ENCODE assay signal across 18 cellular contexts in the genomic region with DNA sequence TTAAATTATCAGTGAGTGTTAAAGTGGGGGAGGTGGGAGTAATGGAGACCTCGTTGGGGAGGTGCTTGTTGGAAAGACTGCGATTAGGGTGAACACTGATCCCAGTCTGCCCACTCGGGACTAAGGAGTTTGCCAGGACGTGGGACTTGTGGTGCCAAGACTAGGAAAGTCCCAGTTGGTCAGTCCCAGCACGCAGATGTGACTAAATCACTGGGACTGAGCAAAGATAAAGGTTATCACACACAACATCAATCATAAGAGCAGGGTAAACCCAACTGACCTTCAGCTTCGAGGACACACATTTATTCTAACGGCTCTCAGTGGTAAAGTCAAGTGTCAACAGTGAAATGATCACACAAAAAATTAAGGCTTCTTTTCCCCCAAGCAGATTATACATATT. TPM values are rescaled to one million over a fixed set of nuclear protein-coding genes. Genes with fewer than 3 reads are reported as not detected.
DNase-seq lines count a peak whose midpoint lies in the region; ATAC-seq and TF ChIP-seq lines count a peak whose summit lies in the region.
"Had no signal": no experiment of that assay in that cellular context is flagged by ENCODE, and none has a peak within 500 bp of the region (broad histone marks: within the 10 kb centered on the region; RNA-seq: fewer than 3 reads in every experiment).

No MANE protein-coding gene starts in this region.

- ATAC-seq in IMR-90 (ENCODE audit: low read depth) (no peak), body of pancreas (peak; percentile 30), GM18502 (IDR thresholded peaks at IDR 0.05; ENCODE audit: poor library complexity, unreplicated experiment) (no peak)
- ATAC-seq: GM23338, HCT116 had no signal

- H3K27me3 ChIP-seq in IMR-90 (ENCODE audit: control insufficient read depth, insufficient read depth, low read length) (no peaks in the 10 kb centered on the region), body of pancreas (no peaks in the 10 kb centered on the region), mesendoderm (ENCODE audit: insufficient read depth, low read length, poor library complexity) (no peaks in the 10 kb centered on the region)
- H3K27me3 ChIP-seq: BE2C had no signal

- H3K18ac ChIP-seq in IMR-90 (ENCODE audit: low read depth, low read length) (no peak overlapping the region), mesendoderm (ENCODE audit: low read length) (no peak overlapping the region)

- TF ChIP-seq RAD21 in IMR-90 (IDR thresholded peaks at IDR 0.05; ENCODE audit: low read length): no peak

- H3K27ac ChIP-seq in IMR-90 (ENCODE audit: insufficient read depth, low read length) (no peak overlapping the region), body of pancreas (no peak overlapping the region), mesendoderm (ENCODE audit: low read depth, low read length) (no peak overlapping the region)

- in situ Hi-C loops in IMR-90 (cut with MboI; ENCODE audit: low sequenced_read_pairs): no loop called here

- H4K91ac ChIP-seq in IMR-90 (ENCODE audit: insufficient read depth, low read depth, low read length): no peak overlapping the region

- no peaks in the 10 kb centered on the region for H3K79me2 ChIP-seq in mesendoderm (ENCODE audit: control insufficient read depth, insufficient read depth, low read length)

- intact Hi-C loops in IMR-90 (cut with micrococcal nuclease) (no loop called here), body of pancreas (cut with DNase I) (no loop called here)

- TF ChIP-seq POLR2A in IMR-90 (IDR thresholded peaks at IDR 0.05; ENCODE audit: low read depth, low read length) (no peak), body of pancreas (IDR thresholded peaks at IDR 0.05) (no peak)

- dilution Hi-C loops in IMR-90 (cut with HindIII; ENCODE audit: low sequenced_read_pairs, unreplicated experiment): no loop called here

- H2BK15ac ChIP-seq in IMR-90 (ENCODE audit: low read depth, low read length) (no peak overlapping the region), mesendoderm (replicated peaks; ENCODE audit: low read depth) (no peak overlapping the region)

- H3K23ac ChIP-seq in IMR-90 (ENCODE audit: low read depth, low read length) (no peak overlapping the region), mesendoderm (ENCODE audit: low read length) (peak overlapping the region; percentile 39)

- H3K9ac ChIP-seq in IMR-90 (ENCODE audit: low read depth, low read length) (no peak overlapping the region), mesendoderm (ENCODE audit: low read length) (no peak overlapping the region)

- TF ChIP-seq CTCF in IMR-90 (conservative IDR thresholded peaks at IDR 0.05; ENCODE audit: low read depth, low read length) (no peak), body of pancreas (IDR thresholded peaks at IDR 0.05) (no peak)

- H4K5ac ChIP-seq in IMR-90 (ENCODE audit: low read depth, low read length) (no peak overlapping the region), mesendoderm (ENCODE audit: low read length) (no peak overlapping the region)

- 0 out of 2 replicates have a peak overlapping the region, but pooled peaks have one; percentile 10 for H3K4ac ChIP-seq in IMR-90 (ENCODE audit: low read depth, low read length)
- H3K4ac ChIP-seq in mesendoderm (ENCODE audit: low read depth, low read length): no peak overlapping the region

- H3K9me3 ChIP-seq in IMR-90 (ENCODE audit: control insufficient read depth, insufficient read depth, low read length) (no peaks in the 10 kb centered on the region), body of pancreas (no peaks in the 10 kb centered on the region)
- H3K9me3 ChIP-seq: BE2C had no signal

- H3K56ac ChIP-seq in IMR-90 (ENCODE audit: extremely low read depth, insufficient read depth, low read length) (no peak overlapping the region), mesendoderm (ENCODE audit: low read length) (no peak overlapping the region)

- H3K4me3 ChIP-seq in IMR-90 (ENCODE audit: insufficient read depth, low read depth, low read length) (no peak overlapping the region), body of pancreas (no peak overlapping the region), mesendoderm (ENCODE audit: low read length) (no peak overlapping the region)
- H3K4me3 ChIP-seq: GM23338 had no signal

- H3K79me1 ChIP-seq in IMR-90 (ENCODE audit: low read depth in 1 of 2, low read length in 2 of 2) (peaks cover 16 to 28% of the 10 kb centered on the region in 2 experiments), mesendoderm (ENCODE audit: low read length) (no peaks in the 10 kb centered on the region)

- H3K4me1 ChIP-seq in IMR-90 (ENCODE audit: control insufficient read depth, insufficient read depth, low read length) (peaks cover 5% of the 10 kb centered on the region), body of pancreas (no peaks in the 10 kb centered on the region), mesendoderm (ENCODE audit: control insufficient read depth, low read depth, low read length) (peaks cover 3% of the 10 kb centered on the region)
- H3K4me1 ChIP-seq: BE2C had no signal

- no peak overlapping the region for H2AFZ ChIP-seq in IMR-90 (replicated peaks; ENCODE audit: low read length, poor library complexity)
- H2AFZ ChIP-seq: GM23338 had no signal

- H3K36me3 ChIP-seq in IMR-90 (ENCODE audit: control insufficient read depth, insufficient read depth, low read length) (no peaks in the 10 kb centered on the region), body of pancreas (replicated peaks in 1 of 2; ENCODE audit: insufficient read depth in 1 of 2, low read depth in 2 of 2) (no peaks in the 10 kb centered on the region), mesendoderm (ENCODE audit: control insufficient read depth, insufficient read depth, low read length) (no peaks in the 10 kb centered on the region)
- H3K36me3 ChIP-seq: BE2C had no signal

- no peaks in the 10 kb centered on the region for H4K20me1 ChIP-seq in IMR-90 (ENCODE audit: insufficient read depth, low read length)

- H3K9me1 ChIP-seq in IMR-90 (ENCODE audit: insufficient read depth, low read length): 0 out of 2 replicates have a peak, but pooled peaks cover 4% of the 10 kb centered on the region

- H3K4me2 ChIP-seq in IMR-90 (ENCODE audit: low read depth, low read length): no peak overlapping the region
- no peak overlapping the region for H3K4me2 ChIP-seq in mesendoderm (ENCODE audit: low read length)
- H3K4me2 ChIP-seq: GM23338 had no signal

- no TSS peak for BruUV-seq in IMR-90 (replicated peaks; lab: Mats Ljungman, UMichigan)

- CTCF ChIA-PET in IMR-90 (lab: Yijun Ruan, JAX): interaction anchor here (1.4 kb wide), 1 partner anchor 12 kb away, joined by 3 read pairs; no protein-coding TSS in a partner anchor

- WGBS in IMR-90 (ENCODE audit: extremely low coverage in 2 of 2, insufficient read length in 1 of 2), 2 experiments: 60% methylated on average over 1 of the region's 7 CpGs; no CpG with 5 or more reads in 1 of the 2 experiments
- WGBS in body of pancreas, 2 donors: 35 to 37% methylated on average over 7 of the region's 7 CpGs
- WGBS in mesendoderm (ENCODE audit: extremely low coverage, insufficient coverage, low lambda C conversion rate): no CpG with 5 or more reads among the region's 7 CpGs

- H4K8ac ChIP-seq in IMR-90 (ENCODE audit: low read depth in 2 of 2, low read length in 2 of 2) (no peak overlapping the region; a peak in 1 of 4 replicates), mesendoderm (ENCODE audit: low read depth, low read length) (no peak overlapping the region)

- H2BK20ac ChIP-seq in IMR-90 (ENCODE audit: low read depth, low read length): no peak overlapping the region

- H3K14ac ChIP-seq in IMR-90 (replicated peaks; ENCODE audit: low read depth, low read length): no peak overlapping the region

- H2AK5ac ChIP-seq in IMR-90 (ENCODE audit: low read depth, low read length) (no peak overlapping the region), mesendoderm (ENCODE audit: low read length) (no peak overlapping the region)

- no peak for DNase-seq in IMR-90
- no peak for DNase-seq in body of pancreas
- no peak for DNase-seq in mesendoderm
- DNase-seq in DMS53 (lab: John Stamatoyannopoulos, UW): no peak
- DNase-seq in hypothalamus (lab: John Stamatoyannopoulos, UW): no peak
- DNase-seq in OCI-M2 (lab: John Stamatoyannopoulos, UW; ENCODE audit: unreplicated experiment): no peak
- DNase-seq: 8988T; BE2C; C1 segment of cervical spinal cord; CD4-positive, CD25-positive, alpha-beta regulatory T cell; CD8-positive, alpha-beta memory T cell; COR-L47; DMS 273 treated with DMSO at 0.1 percent for 48 hours; H7; HFFc6 had no signal

- H2AK9ac ChIP-seq in IMR-90 (replicated peaks; ENCODE audit: low read depth, low read length, poor library complexity): no peak overlapping the region

- POLR2A ChIA-PET in IMR-90 (lab: Charles Lee; ENCODE audit: unreplicated experiment): no interaction called here

- H2BK120ac ChIP-seq in IMR-90 (ENCODE audit: low read depth, low read length) (no peak overlapping the region), mesendoderm (ENCODE audit: low read depth, low read length) (no peak overlapping the region)

- H2BK5ac ChIP-seq in IMR-90 (ENCODE audit: low read depth, low read length, poor library complexity, severe bottlenecking): no peak overlapping the region
- no peak overlapping the region for H2BK5ac ChIP-seq in mesendoderm (ENCODE audit: low read length)

TF ChIP-seq in IMR-90, 13 proteins besides CTCF, POLR2A, EP300 and RAD21 (continues in another document):
- TF ChIP-seq MAFK (IDR thresholded peaks at IDR 0.05; ENCODE audit: low read depth, low read length): no peak
- TF ChIP-seq RCOR1 (IDR thresholded peaks at IDR 0.05; ENCODE audit: insufficient replicate concordance, low read length): no peak
- TF ChIP-seq, protein P1, sequence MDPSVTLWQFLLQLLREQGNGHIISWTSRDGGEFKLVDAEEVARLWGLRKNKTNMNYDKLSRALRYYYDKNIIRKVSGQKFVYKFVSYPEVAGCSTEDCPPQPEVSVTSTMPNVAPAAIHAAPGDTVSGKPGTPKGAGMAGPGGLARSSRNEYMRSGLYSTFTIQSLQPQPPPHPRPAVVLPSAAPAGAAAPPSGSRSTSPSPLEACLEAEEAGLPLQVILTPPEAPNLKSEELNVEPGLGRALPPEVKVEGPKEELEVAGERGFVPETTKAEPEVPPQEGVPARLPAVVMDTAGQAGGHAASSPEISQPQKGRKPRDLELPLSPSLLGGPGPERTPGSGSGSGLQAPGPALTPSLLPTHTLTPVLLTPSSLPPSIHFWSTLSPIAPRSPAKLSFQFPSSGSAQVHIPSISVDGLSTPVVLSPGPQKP (IDR thresholded peaks at IDR 0.05; ENCODE audit: borderline replicate concordance, low read depth, low read length): no peak
- TF ChIP-seq BHLHE40 (IDR thresholded peaks at IDR 0.05; ENCODE audit: low read depth, low read length): no peak
- no peak for TF ChIP-seq SMC3 (IDR thresholded peaks at IDR 0.05; ENCODE audit: low read depth, low read length)
- no peak for TF ChIP-seq FOS (IDR thresholded peaks at IDR 0.05; ENCODE audit: low read depth, low read length)
- no peak for TF ChIP-seq CEBPB (IDR thresholded peaks at IDR 0.05; ENCODE audit: low read depth, low read length)

RNA-seq across cellular contexts. Expression of gene PDE10A, which starts 45.5 kb away (rescaled TPM):
- total RNA-seq in IMR-90 (2012; rRNA removed): 12.4 and 15.8 TPM in 2 replicates
- 3.4 and 3.9 TPM in 2 replicates for polyA plus RNA-seq in IMR-90 (2012; rRNA removed)
- polyA plus RNA-seq in IMR-90 (2012; cell fraction: cytosol; rRNA removed): 2.7 and 3.3 TPM in 2 replicates
- polyA plus RNA-seq in IMR-90 (2012; cell fraction: nucleus; rRNA removed; ENCODE audit: low replicate concordance): 6.8 and 27.2 TPM in 2 replicates
- 10 to 100 TPM in 1 of 2 donors, 1 to 10 TPM in 1; 3.9 to 16.8 TPM for total RNA-seq in body of pancreas
- 0.94 TPM for polyA plus RNA-seq in mesendoderm (2013, experiment 1 of 2)
- 0.97 TPM for polyA plus RNA-seq in mesendoderm (2013, experiment 2 of 2)
- total RNA-seq: CD4-positive, CD25-positive, alpha-beta regulatory T cell; CD8-positive, alpha-beta memory T cell had no signal
- polyA plus RNA-seq: CD4-positive, CD25-positive, alpha-beta regulatory T cell; CD8-positive, alpha-beta memory T cell had no signal
